Comparison of ENCODE assay signal across 14 cellular contexts in genomic region chr1:3349161-3349967, GRCh38.
DNase-seq lines count a peak whose midpoint lies in the region; ATAC-seq, FAIRE-seq and TF ChIP-seq lines count a peak whose summit lies in the region.
"Had no signal": no experiment of that assay in that cellular context is flagged by ENCODE, and none has a peak within 500 bp of the region (broad histone marks: within the 10 kb centered on the region; RNA-seq: fewer than 3 reads in every experiment).

No MANE protein-coding gene starts in this region.

- H3K4me3 ChIP-seq in dorsolateral prefrontal cortex = no peak overlapping the region
- H3K4me3 ChIP-seq in lower lobe of right lung = no peak overlapping the region
- H3K4me3 ChIP-seq: lung had no signal

- H3K27ac Mint-ChIP-seq in activated naive CD4-positive, alpha-beta T cell treated with anti-CD3 and anti-CD28 coated beads, Interleukin-2, amount 10 ng/mL, durations not matched to agents 7 days and 5 days = no peak overlapping the region
- H3K27ac Mint-ChIP-seq: activated B cell treated with CpG ODN at 0.5 μM for 24 hours had no signal

- CTCF ChIA-PET in activated naive CD4-positive, alpha-beta T cell treated with anti-CD3 and anti-CD28 coated beads, Interleukin-2, amount 10 ng/mL, durations not matched to agents 7 days and 5 days (lab: Charles Lee) = no interaction called here

- H3K4me1 Mint-ChIP-seq in activated naive CD4-positive, alpha-beta T cell treated with anti-CD3 and anti-CD28 coated beads, Interleukin-2, amount 10 ng/mL, durations not matched to agents 7 days and 5 days = no peaks in the 10 kb centered on the region
- H3K4me1 Mint-ChIP-seq: activated B cell treated with CpG ODN at 0.5 μM for 24 hours had no signal

- H3K27me3 ChIP-seq in dorsolateral prefrontal cortex = peaks cover 0 to 47% (median 6%) of the 10 kb centered on the region in 45 donors
- H3K27me3 ChIP-seq in lower lobe of right lung (ENCODE audit: low read depth) = peaks cover 32% of the 10 kb centered on the region

- no peaks in the 10 kb centered on the region for H3K36me3 ChIP-seq in lower lobe of right lung

- ATAC-seq in lower lobe of right lung = peak in 1 of 2 donors; percentile 7
- ATAC-seq: activated T-cell treated with anti-CD3 and anti-CD28 coated beads, Interleukin-2, amount 50 U/mL, for 4 hours had no signal

- intact Hi-C loops in dorsolateral prefrontal cortex (cut with DNase I) (no loop called here), lower lobe of right lung (cut with DNase I) (no loop called here)

- DNase-seq in NCI-H226 = peak; percentile 99
- no peak for DNase-seq in dorsolateral prefrontal cortex
- DNase-seq in lower lobe of right lung = no peak
- peak; percentile 37 for DNase-seq in urothelium cell line (ENCODE audit: low spot score)
- no peak for DNase-seq in activated naive CD4-positive, alpha-beta T cell treated with anti-CD3 and anti-CD28 coated beads, Interleukin-2, amount 10 ng/mL, durations not matched to agents 7 days and 5 days
- DNase-seq in NCI-H345 (lab: John Stamatoyannopoulos, UW) = no peak
- DNase-seq in nucleus accumbens (lab: John Stamatoyannopoulos, UW) = no peak
- DNase-seq: activated B cell treated with CpG ODN at 0.5 μM for 24 hours; activated T-cell treated with anti-CD3 and anti-CD28 coated beads, Interleukin-2, amount 50 U/mL, for 4 hours; DMS79; foreskin fibroblast; NCI-H2081 treated with DMSO at 0.1 percent for 48 hours had no signal

- peaks cover 5% of the 10 kb centered on the region for H3K9me3 Mint-ChIP-seq in activated naive CD4-positive, alpha-beta T cell treated with anti-CD3 and anti-CD28 coated beads, Interleukin-2, amount 10 ng/mL, durations not matched to agents 7 days and 5 days

- H3K4me1 ChIP-seq in lower lobe of right lung = no peaks in the 10 kb centered on the region

- H3K27me3 Mint-ChIP-seq in activated naive CD4-positive, alpha-beta T cell treated with anti-CD3 and anti-CD28 coated beads, Interleukin-2, amount 10 ng/mL, durations not matched to agents 7 days and 5 days = no peaks in the 10 kb centered on the region

- peaks cover 1% of the 10 kb centered on the region for H3K36me3 Mint-ChIP-seq in activated naive CD4-positive, alpha-beta T cell treated with anti-CD3 and anti-CD28 coated beads, Interleukin-2, amount 10 ng/mL, durations not matched to agents 7 days and 5 days

- TF ChIP-seq CTCF in dorsolateral prefrontal cortex (IDR thresholded peaks at IDR 0.05 in 54 of 56, conservative IDR thresholded peaks at IDR 0.05 in 2 of 56; ENCODE audit: low read depth in 1 of 56, partially characterized antibody in 56 of 56) (peak in 1 of 56 donors; percentile 7), lower lobe of right lung (IDR thresholded peaks at IDR 0.05) (peak; percentile 11)

- peaks cover 7% of the 10 kb centered on the region for H3K9me3 ChIP-seq in lower lobe of right lung

- peak overlapping the region in 52 of 59 donors; percentile 2 to 89 (median 78) for H3K27ac ChIP-seq in dorsolateral prefrontal cortex
- H3K27ac ChIP-seq in lower lobe of right lung = no peak overlapping the region
- H3K27ac ChIP-seq: RWPE1 had no signal

- H3K4me3 Mint-ChIP-seq in activated naive CD4-positive, alpha-beta T cell treated with anti-CD3 and anti-CD28 coated beads, Interleukin-2, amount 10 ng/mL, durations not matched to agents 7 days and 5 days = no peak overlapping the region
- H3K4me3 Mint-ChIP-seq: activated B cell treated with CpG ODN at 0.5 μM for 24 hours; activated T-cell treated with anti-CD3 and anti-CD28 coated beads, Interleukin-2, amount 50 U/mL, for 4 hours had no signal

- FAIRE-seq in urothelium cell line (lab: Jason Lieb, UNC) = no peak

Comparison
In these comparisons a context has a peak if more than half of its experiments do, and no peak if none do; other contexts are left out.
1. DNase-seq: peak in NCI-H226 (single experiment) and urothelium cell line (single experiment); none in dorsolateral prefrontal cortex (0 of 10), lower lobe of right lung (single experiment), activated naive CD4-positive, alpha-beta T cell treated with anti-CD3 and anti-CD28 coated beads, Interleukin-2, amount 10 ng/mL, durations not matched to agents 7 days and 5 days (single experiment), NCI-H345 (single experiment) and nucleus accumbens (0 of 56).